In the genomic region with DNA sequence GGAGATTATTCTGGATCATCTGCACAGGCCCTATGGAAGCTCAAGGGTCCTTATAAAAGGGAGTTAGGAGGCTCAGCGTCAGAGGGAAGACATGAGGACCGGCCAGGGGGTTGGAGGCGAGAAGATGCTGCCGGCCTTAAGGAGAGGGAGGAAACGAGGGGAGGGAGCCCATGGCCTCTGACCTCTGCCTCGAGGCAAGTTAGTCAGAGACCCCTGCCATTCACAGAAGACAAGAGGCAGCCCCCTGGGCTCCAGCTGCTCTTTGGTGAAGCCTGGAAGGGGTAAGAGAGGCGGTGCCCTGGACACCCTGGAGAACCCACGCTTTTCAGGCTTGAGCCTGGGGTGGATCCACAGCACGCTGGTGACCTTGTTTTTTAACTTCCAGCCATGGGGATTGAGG, we compare ENCODE assay signal across 1 cellular context.
TF ChIP-seq lines count a peak whose summit lies in the region.

No MANE protein-coding gene starts in this region.

TF ChIP-seq in H1, 55 proteins besides CTCF, POLR2A, EP300 and RAD21 (continued from another document):
- TF ChIP-seq SIX5 (IDR thresholded peaks at IDR 0.05; ENCODE audit: low read depth, low read length): no peak
- no peak for TF ChIP-seq TEAD4 (IDR thresholded peaks at IDR 0.05; ENCODE audit: low read depth, low read length)
- TF ChIP-seq SP1 (IDR thresholded peaks at IDR 0.05; ENCODE audit: low read depth, low read length): no peak
- no peak for TF ChIP-seq SIN3A (conservative IDR thresholded peaks at IDR 0.05 in 1 of 2, IDR thresholded peaks at IDR 0.05 in 1 of 2; ENCODE audit: low read depth in 1 of 2, low read length in 2 of 2)
- TF ChIP-seq CREB1 (IDR thresholded peaks at IDR 0.05): no peak
- no peak for TF ChIP-seq FOSL1 (IDR thresholded peaks at IDR 0.05; ENCODE audit: insufficient read depth, low read depth, low read length)
- no peak for TF ChIP-seq SP4 (IDR thresholded peaks at IDR 0.05; ENCODE audit: low read length)
- no peak for TF ChIP-seq ASH2L (IDR thresholded peaks at IDR 0.05; ENCODE audit: low read length)
- TF ChIP-seq CBX5 (IDR thresholded peaks at IDR 0.05; ENCODE audit: low read depth, low read length): no peak
- no peak for TF ChIP-seq SAP30 (IDR thresholded peaks at IDR 0.05; ENCODE audit: insufficient read depth, insufficient replicate concordance, low read length)
- no peak for TF ChIP-seq BACH1 (IDR thresholded peaks at IDR 0.05; ENCODE audit: low read length)
- no peak for TF ChIP-seq TAF1 (IDR thresholded peaks at IDR 0.05; ENCODE audit: low read depth, low read length)
